ENCODE assay signal across 21 cellular contexts in genomic region chr22:46607483-46608114, GRCh38. TPM values are rescaled to one million over a fixed set of nuclear protein-coding genes. Genes with fewer than 3 reads are reported as not detected.
DNase-seq lines count a peak whose midpoint lies in the region; ATAC-seq, FAIRE-seq and TF ChIP-seq lines count a peak whose summit lies in the region.
"Had no signal": no experiment of that assay in that cellular context is flagged by ENCODE, and none has a peak within 500 bp of the region (broad histone marks: within the 10 kb centered on the region; RNA-seq: fewer than 3 reads in every experiment).

No MANE protein-coding gene starts in this region.

- H3K27me3 ChIP-seq in right atrium auricular region: no peaks in the 10 kb centered on the region
- H3K27me3 ChIP-seq in naive thymus-derived CD4-positive, alpha-beta T cell (ENCODE audit: control insufficient read depth in 2 of 2, insufficient read depth in 2 of 2, low read length in 2 of 2): no peaks in the 10 kb centered on the region

- CTCF ChIA-PET in naive thymus-derived CD4-positive, alpha-beta T cell (lab: Charles Lee): no interaction called here

- H3K9ac ChIP-seq in kidney (ENCODE audit: low read length in 2 of 2): no peak overlapping the region

- peak overlapping the region in 1 of 2 donors; percentile 44 for H3K27ac ChIP-seq in right atrium auricular region
- H3K27ac ChIP-seq in VCaP: peak overlapping the region; percentile 18; the same call in 1 of the 2 replicates
- no peak overlapping the region for H3K27ac ChIP-seq in kidney (ENCODE audit: low read depth in 2 of 2, low read length in 2 of 2)
- no peak overlapping the region for H3K27ac ChIP-seq in naive thymus-derived CD4-positive, alpha-beta T cell (ENCODE audit: low read depth, low read length)
- H3K27ac ChIP-seq: A549 had no signal

- POLR2A ChIA-PET in naive thymus-derived CD4-positive, alpha-beta T cell (lab: Charles Lee): no interaction called here

- H3K27me3 Mint-ChIP-seq in progenitor cell of endocrine pancreas (no peaks in the 10 kb centered on the region), type B pancreatic cell (no peaks in the 10 kb centered on the region)
- no peaks in the 10 kb centered on the region for H3K27me3 Mint-ChIP-seq in naive thymus-derived CD4-positive, alpha-beta T cell
- H3K27me3 Mint-ChIP-seq: CD4-positive, CD25-positive, alpha-beta regulatory T cell; IgD-negative memory B cell had no signal

- no peak overlapping the region for H3K4me3 ChIP-seq in right atrium auricular region
- no peak overlapping the region for H3K4me3 ChIP-seq in kidney (ENCODE audit: low read length in 2 of 2)
- H3K4me3 ChIP-seq in naive thymus-derived CD4-positive, alpha-beta T cell (ENCODE audit: low read length): no peak overlapping the region
- H3K4me3 ChIP-seq: A549, GM12878 had no signal

- H3K4me1 ChIP-seq in right atrium auricular region (peaks cover 0 to 31% of the 10 kb centered on the region in 2 donors), kidney (ENCODE audit: control insufficient read depth in 1 of 2, insufficient read depth in 1 of 2, low read depth in 1 of 2, low read length in 2 of 2) (peaks cover 5% of the 10 kb centered on the region in 2 donors)
- H3K4me1 ChIP-seq in naive thymus-derived CD4-positive, alpha-beta T cell (ENCODE audit: control insufficient read depth in 2 of 2, insufficient read depth in 2 of 2, low read length in 2 of 2): peaks cover 15 to 18% of the 10 kb centered on the region in 2 donors
- H3K4me1 ChIP-seq: A549 had no signal

- H3K36me3 ChIP-seq in right atrium auricular region (no peaks in the 10 kb centered on the region), kidney (ENCODE audit: control insufficient read depth in 1 of 2, insufficient read depth in 2 of 2, low read length in 2 of 2) (no peaks in the 10 kb centered on the region)
- no peaks in the 10 kb centered on the region for H3K36me3 ChIP-seq in naive thymus-derived CD4-positive, alpha-beta T cell (ENCODE audit: control insufficient read depth in 2 of 3, insufficient read depth in 3 of 3, low read length in 3 of 3)

- FAIRE-seq in kidney (lab: Jason Lieb, UNC): no peak
- FAIRE-seq: A549, GM12878, GM19239 had no signal

- intact Hi-C loops in Right ventricle myocardium inferior (cut with DNase I) (no loop called here), kidney (cut with DNase I) (no loop called here)
- intact Hi-C loops in naive thymus-derived CD4-positive, alpha-beta T cell (cut with micrococcal nuclease): no loop called here

- H3K9me3 Mint-ChIP-seq in progenitor cell of endocrine pancreas (ENCODE audit: low read depth): peaks cover 3% of the 10 kb centered on the region
- H3K9me3 Mint-ChIP-seq in naive thymus-derived CD4-positive, alpha-beta T cell: peaks cover 0 to 4% (median 0%) of the 10 kb centered on the region in 11 donors
- no peaks in the 10 kb centered on the region for H3K9me3 Mint-ChIP-seq in type B pancreatic cell

- H3K4me3 Mint-ChIP-seq in progenitor cell of endocrine pancreas (ENCODE audit: low read depth) (no peak overlapping the region), type B pancreatic cell (no peak overlapping the region)
- H3K4me3 Mint-ChIP-seq in naive thymus-derived CD4-positive, alpha-beta T cell: no peak overlapping the region
- H3K4me3 Mint-ChIP-seq: CD4-positive, CD25-positive, alpha-beta regulatory T cell; IgD-negative memory B cell had no signal

- ATAC-seq in Right ventricle myocardium inferior: peak; percentile 34
- no peak for ATAC-seq in naive thymus-derived CD4-positive, alpha-beta T cell
- ATAC-seq: A549, GM12878, HCT116, PC-3 had no signal

- H3K27ac Mint-ChIP-seq in progenitor cell of endocrine pancreas (peak overlapping the region; percentile 25), type B pancreatic cell (no peak overlapping the region)
- H3K27ac Mint-ChIP-seq in naive thymus-derived CD4-positive, alpha-beta T cell: peak overlapping the region in 1 of 9 donors; percentile 56
- H3K27ac Mint-ChIP-seq: CD4-positive, CD25-positive, alpha-beta regulatory T cell had no signal

- H3K9me3 ChIP-seq in right atrium auricular region: no peaks in the 10 kb centered on the region
- H3K9me3 ChIP-seq in kidney (ENCODE audit: control insufficient read depth in 1 of 2, low read length in 2 of 2): no peaks in the 10 kb centered on the region
- H3K9me3 ChIP-seq in naive thymus-derived CD4-positive, alpha-beta T cell (ENCODE audit: control insufficient read depth in 2 of 3, low read length in 3 of 3): no peaks in the 10 kb centered on the region
- H3K9me3 ChIP-seq: A549 had no signal

- H3K4me1 Mint-ChIP-seq in progenitor cell of endocrine pancreas (ENCODE audit: low read depth): peaks cover 29% of the 10 kb centered on the region
- peaks cover 16 to 29% (median 24%) of the 10 kb centered on the region in 7 donors for H3K4me1 Mint-ChIP-seq in naive thymus-derived CD4-positive, alpha-beta T cell
- H3K4me1 Mint-ChIP-seq in type B pancreatic cell (ENCODE audit: unreplicated experiment): peaks cover 24% of the 10 kb centered on the region

- H3K36me3 Mint-ChIP-seq in progenitor cell of endocrine pancreas (ENCODE audit: insufficient read depth): no peaks in the 10 kb centered on the region
- H3K36me3 Mint-ChIP-seq in naive thymus-derived CD4-positive, alpha-beta T cell: peaks cover 0 to 10% (median 0%) of the 10 kb centered on the region in 5 donors
- H3K36me3 Mint-ChIP-seq in type B pancreatic cell: peaks cover 7% of the 10 kb centered on the region
- H3K36me3 Mint-ChIP-seq: CD4-positive, CD25-positive, alpha-beta regulatory T cell; IgD-negative memory B cell had no signal

- DNase-seq in Right ventricle myocardium inferior (ENCODE audit: missing footprints): no peak
- no peak for DNase-seq in right atrium auricular region (ENCODE audit: low spot score)
- peak; percentile 59 for DNase-seq in kidney
- DNase-seq in progenitor cell of endocrine pancreas (ENCODE audit: low spot score, unreplicated experiment): no peak
- DNase-seq in naive thymus-derived CD4-positive, alpha-beta T cell: no peak
- DNase-seq in DMS53 treated with DMSO at 0.1 percent for 48 hours (lab: John Stamatoyannopoulos, UW; ENCODE audit: unreplicated experiment): no peak
- DNase-seq in type B pancreatic cell (ENCODE audit: extremely low spot score, unreplicated experiment): no peak
- DNase-seq: CD4-positive, CD25-positive, alpha-beta regulatory T cell; DMS53; NCI-H1436 treated with DMSO at 0.1 percent for 48 hours; NCI-H2081; NCI-H2227 treated with DMSO at 0.1 percent for 48 hours; NCI-H69; NK-92 treated with Interleukin-12 subunit alpha and Interleukin-12 subunit beta, amount 100 ng/mL, for 24 hours; PC-3 had no signal

- no peak for TF ChIP-seq CTCF in right atrium auricular region (IDR thresholded peaks at IDR 0.05)
- TF ChIP-seq CTCF in VCaP (conservative IDR thresholded peaks at IDR 0.05): no peak
- TF ChIP-seq CTCF in kidney (IDR thresholded peaks at IDR 0.05; ENCODE audit: borderline replicate concordance, extremely low read depth, insufficient read depth): no peak
- TF ChIP-seq CTCF in progenitor cell of endocrine pancreas (IDR thresholded peaks at IDR 0.05; ENCODE audit: unreplicated experiment): no peak
- no peak for TF ChIP-seq CTCF in type B pancreatic cell (conservative IDR thresholded peaks at IDR 0.05)

RNA-seq across cellular contexts. Expression of gene GRAMD4, which starts 12.6 kb away (rescaled TPM):
- 80.0 TPM for total RNA-seq in Right ventricle myocardium inferior
- total RNA-seq in right atrium auricular region: 10 to 100 TPM; 29.1 to 31.6 TPM
- 58.2 TPM for total RNA-seq in kidney
- 12.1 TPM for polyA plus RNA-seq in kidney (ENCODE audit: insufficient read depth, low read depth, low replicate concordance)
- total RNA-seq in progenitor cell of endocrine pancreas: 68.8 and 74.5 TPM in 2 replicates
- 10 to 100 TPM; 13.9 to 48.5 (median 15.6) TPM for total RNA-seq in naive thymus-derived CD4-positive, alpha-beta T cell
- 1 to 10 TPM; 2.1 to 2.8 TPM for polyA plus RNA-seq in naive thymus-derived CD4-positive, alpha-beta T cell
- 56.4 and 80.9 TPM in 2 replicates for total RNA-seq in type B pancreatic cell (ENCODE audit: low replicate concordance)
